Comparison of ENCODE assay signal across 1 cellular context in the genomic region with DNA sequence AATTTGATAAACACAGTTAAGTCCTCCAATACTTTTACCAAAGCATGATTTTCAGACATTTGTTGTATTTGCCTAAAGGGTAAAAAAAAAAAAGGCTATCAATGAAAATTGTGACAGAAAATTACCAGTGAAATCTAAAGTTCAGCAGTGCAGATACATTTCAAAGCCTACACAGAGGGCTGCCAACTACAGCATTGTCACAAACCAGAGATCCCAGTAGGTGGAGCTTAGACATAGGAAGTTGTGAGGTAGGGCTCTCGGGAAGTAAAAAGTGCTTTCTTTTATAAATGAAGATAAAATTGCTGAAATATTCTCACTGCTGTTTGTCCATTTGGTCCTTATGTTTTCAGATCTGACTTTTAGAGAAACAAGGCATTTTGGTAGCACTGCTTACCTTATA.
TF ChIP-seq lines count a peak whose summit lies in the region.

No MANE protein-coding gene starts in this region.

TF ChIP-seq in GM12878, 131 proteins besides CTCF, POLR2A, EP300 and RAD21:
- TF ChIP-seq JUNB (IDR thresholded peaks at IDR 0.05) (no peak), RB1 (IDR thresholded peaks at IDR 0.05; ENCODE audit: borderline replicate concordance) (no peak), NFIC (IDR thresholded peaks at IDR 0.05; ENCODE audit: low read depth, low read length) (no peak), MEF2B (IDR thresholded peaks at IDR 0.05; ENCODE audit: partially characterized antibody, poor library complexity, severe bottlenecking) (no peak), SPI1 (IDR thresholded peaks at IDR 0.05; ENCODE audit: borderline replicate concordance, insufficient read depth, low read depth, low read length) (no peak), CREB1 (IDR thresholded peaks at IDR 0.05; ENCODE audit: low read depth) (no peak), MTA3 (IDR thresholded peaks at IDR 0.05; ENCODE audit: borderline replicate concordance, low read length) (no peak), HDGF (IDR thresholded peaks at IDR 0.05) (no peak), SRF (IDR thresholded peaks at IDR 0.05; ENCODE audit: low read depth in 2 of 2, low read length in 2 of 2) (no peak), POU2F2 (IDR thresholded peaks at IDR 0.05; ENCODE audit: borderline replicate concordance, low read depth, low read length) (no peak), BMI1 (IDR thresholded peaks at IDR 0.05; ENCODE audit: borderline replicate concordance) (no peak), RCOR1 (conservative IDR thresholded peaks at IDR 0.05; ENCODE audit: low read depth, low read length) (no peak), RFX5 (IDR thresholded peaks at IDR 0.05; ENCODE audit: low read depth, low read length) (no peak)
- TF ChIP-seq, protein P1, sequence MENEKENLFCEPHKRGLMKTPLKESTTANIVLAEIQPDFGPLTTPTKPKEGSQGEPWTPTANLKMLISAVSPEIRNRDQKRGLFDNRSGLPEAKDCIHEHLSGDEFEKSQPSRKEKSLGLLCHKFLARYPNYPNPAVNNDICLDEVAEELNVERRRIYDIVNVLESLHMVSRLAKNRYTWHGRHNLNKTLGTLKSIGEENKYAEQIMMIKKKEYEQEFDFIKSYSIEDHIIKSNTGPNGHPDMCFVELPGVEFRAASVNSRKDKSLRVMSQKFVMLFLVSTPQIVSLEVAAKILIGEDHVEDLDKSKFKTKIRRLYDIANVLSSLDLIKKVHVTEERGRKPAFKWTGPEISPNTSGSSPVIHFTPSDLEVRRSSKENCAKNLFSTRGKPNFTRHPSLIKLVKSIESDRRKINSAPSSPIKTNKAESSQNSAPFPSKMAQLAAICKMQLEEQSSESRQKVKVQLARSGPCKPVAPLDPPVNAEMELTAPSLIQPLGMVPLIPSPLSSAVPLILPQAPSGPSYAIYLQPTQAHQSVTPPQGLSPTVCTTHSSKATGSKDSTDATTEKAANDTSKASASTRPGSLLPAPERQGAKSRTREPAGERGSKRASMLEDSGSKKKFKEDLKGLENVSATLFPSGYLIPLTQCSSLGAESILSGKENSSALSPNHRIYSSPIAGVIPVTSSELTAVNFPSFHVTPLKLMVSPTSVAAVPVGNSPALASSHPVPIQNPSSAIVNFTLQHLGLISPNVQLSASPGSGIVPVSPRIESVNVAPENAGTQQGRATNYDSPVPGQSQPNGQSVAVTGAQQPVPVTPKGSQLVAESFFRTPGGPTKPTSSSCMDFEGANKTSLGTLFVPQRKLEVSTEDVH (IDR thresholded peaks at IDR 0.05; ENCODE audit: low read depth, partially characterized antibody) = no peak
- TF ChIP-seq, protein P2, sequence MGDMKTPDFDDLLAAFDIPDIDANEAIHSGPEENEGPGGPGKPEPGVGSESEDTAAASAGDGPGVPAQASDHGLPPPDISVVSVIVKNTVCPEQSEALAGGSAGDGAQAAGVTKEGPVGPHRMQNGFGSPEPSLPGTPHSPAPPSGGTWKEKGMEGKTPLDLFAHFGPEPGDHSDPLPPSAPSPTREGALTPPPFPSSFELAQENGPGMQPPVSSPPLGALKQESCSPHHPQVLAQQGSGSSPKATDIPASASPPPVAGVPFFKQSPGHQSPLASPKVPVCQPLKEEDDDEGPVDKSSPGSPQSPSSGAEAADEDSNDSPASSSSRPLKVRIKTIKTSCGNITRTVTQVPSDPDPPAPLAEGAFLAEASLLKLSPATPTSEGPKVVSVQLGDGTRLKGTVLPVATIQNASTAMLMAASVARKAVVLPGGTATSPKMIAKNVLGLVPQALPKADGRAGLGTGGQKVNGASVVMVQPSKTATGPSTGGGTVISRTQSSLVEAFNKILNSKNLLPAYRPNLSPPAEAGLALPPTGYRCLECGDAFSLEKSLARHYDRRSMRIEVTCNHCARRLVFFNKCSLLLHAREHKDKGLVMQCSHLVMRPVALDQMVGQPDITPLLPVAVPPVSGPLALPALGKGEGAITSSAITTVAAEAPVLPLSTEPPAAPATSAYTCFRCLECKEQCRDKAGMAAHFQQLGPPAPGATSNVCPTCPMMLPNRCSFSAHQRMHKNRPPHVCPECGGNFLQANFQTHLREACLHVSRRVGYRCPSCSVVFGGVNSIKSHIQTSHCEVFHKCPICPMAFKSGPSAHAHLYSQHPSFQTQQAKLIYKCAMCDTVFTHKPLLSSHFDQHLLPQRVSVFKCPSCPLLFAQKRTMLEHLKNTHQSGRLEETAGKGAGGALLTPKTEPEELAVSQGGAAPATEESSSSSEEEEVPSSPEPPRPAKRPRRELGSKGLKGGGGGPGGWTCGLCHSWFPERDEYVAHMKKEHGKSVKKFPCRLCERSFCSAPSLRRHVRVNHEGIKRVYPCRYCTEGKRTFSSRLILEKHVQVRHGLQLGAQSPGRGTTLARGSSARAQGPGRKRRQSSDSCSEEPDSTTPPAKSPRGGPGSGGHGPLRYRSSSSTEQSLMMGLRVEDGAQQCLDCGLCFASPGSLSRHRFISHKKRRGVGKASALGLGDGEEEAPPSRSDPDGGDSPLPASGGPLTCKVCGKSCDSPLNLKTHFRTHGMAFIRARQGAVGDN (IDR thresholded peaks at IDR 0.05) = no peak
TF ChIP-seq in GM12878: peak in this region for 0.
